Comparison of ENCODE assay signal across 20 cellular contexts in the genomic region with DNA sequence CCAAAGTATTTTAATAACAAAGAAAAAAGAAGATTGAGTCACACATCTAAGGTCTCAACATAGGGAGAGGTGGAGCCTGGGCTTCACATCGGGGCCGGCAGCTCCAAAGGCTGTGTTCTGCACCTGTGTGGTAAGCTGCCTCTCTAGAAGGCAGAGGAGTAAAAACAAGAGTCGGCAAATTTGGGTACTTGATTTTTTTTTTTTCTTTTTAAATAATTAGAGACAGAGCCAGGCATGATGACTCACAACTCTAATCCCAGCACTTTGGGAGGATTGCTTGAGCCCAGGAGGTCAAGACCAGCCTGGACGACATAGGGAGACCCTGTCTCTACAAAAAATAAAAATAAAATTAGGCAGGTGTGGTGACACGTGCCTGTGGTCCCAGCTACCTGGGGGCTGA. TPM values are rescaled to one million over a fixed set of nuclear protein-coding genes. Genes with fewer than 3 reads are reported as not detected.
DNase-seq lines count a peak whose midpoint lies in the region; ATAC-seq, FAIRE-seq and TF ChIP-seq lines count a peak whose summit lies in the region.
"Had no signal": no experiment of that assay in that cellular context is flagged by ENCODE, and none has a peak within 500 bp of the region (broad histone marks: within the 10 kb centered on the region; RNA-seq: fewer than 3 reads in every experiment).

No MANE protein-coding gene starts in this region.

- no TSS peak for BruUV-seq in PC-9 (replicated peaks; lab: Mats Ljungman, UMichigan)

- peaks cover 9% of the 10 kb centered on the region; the same call in 1 of the 2 replicates for H3K36me3 Mint-ChIP-seq in HFFc6 (ENCODE audit: low read depth)
- peaks cover 4% of the 10 kb centered on the region for H3K36me3 Mint-ChIP-seq in neural crest cell (ENCODE audit: low read depth)

- H3K9me2 ChIP-seq in PC-9 (ENCODE audit: insufficient read depth) = no peaks in the 10 kb centered on the region

- H3K4me1 Mint-ChIP-seq in HFFc6 (ENCODE audit: low read depth) (peaks cover 35% of the 10 kb centered on the region), neural crest cell (peaks cover 31% of the 10 kb centered on the region)

- H3K27ac Mint-ChIP-seq in HFFc6 (peak overlapping the region; percentile 72), neural crest cell (ENCODE audit: unreplicated experiment) (no peak overlapping the region)
- H3K27ac Mint-ChIP-seq: GM23338 had no signal

- H3K4me3 Mint-ChIP-seq in HFFc6 (no peak overlapping the region), neural crest cell (peak overlapping the region; percentile 65)
- H3K4me3 Mint-ChIP-seq: CD14-positive monocyte, GM23338 had no signal

- TF ChIP-seq CTCF in HFFc6 (IDR thresholded peaks at IDR 0.05) = no peak
- no peak for TF ChIP-seq CTCF in neural crest cell (conservative IDR thresholded peaks at IDR 0.05)
- no peak for TF ChIP-seq CTCF in PC-9 (conservative IDR thresholded peaks at IDR 0.05)

- no peaks in the 10 kb centered on the region for H3K27me3 ChIP-seq in BLaER1 treated with 17β-estradiol and CSF1 and Interleukin-3, amounts not matched to agents 10 nM and 100 nM
- no peaks in the 10 kb centered on the region for H3K27me3 ChIP-seq in PC-9 (ENCODE audit: insufficient read depth, low read depth)

- intact Hi-C loops in PC-9 (cut with micrococcal nuclease; ENCODE audit: unreplicated experiment) = no loop called here

- CTCF ChIA-PET in PC-9 (lab: Charles Lee) = no interaction called here

- no peak overlapping the region for H3K4me3 ChIP-seq in BLaER1 treated with 17β-estradiol and CSF1 and Interleukin-3, amounts not matched to agents 10 nM and 100 nM
- no peak overlapping the region for H3K4me3 ChIP-seq in PC-9
- H3K4me3 ChIP-seq: GM23338 had no signal

- no peak overlapping the region for H2AFZ ChIP-seq in PC-9
- H2AFZ ChIP-seq: GM23338 had no signal

- peaks cover 50% of the 10 kb centered on the region for H3K79me2 ChIP-seq in PC-9 (ENCODE audit: low read depth)

- no peaks in the 10 kb centered on the region for H3K27me3 Mint-ChIP-seq in HFFc6 (ENCODE audit: insufficient read depth)
- no peaks in the 10 kb centered on the region for H3K27me3 Mint-ChIP-seq in neural crest cell (ENCODE audit: low read depth)

- no peak for FAIRE-seq in HTR-8/SVneo (lab: Jason Lieb, UNC)

- H3K27ac ChIP-seq in BLaER1 treated with 17β-estradiol and CSF1 and Interleukin-3, amounts not matched to agents 10 nM and 100 nM = peak overlapping the region in 3 of 11 experiments; percentile 50 to 62 (median 54); a peak in 7 of 22 replicates
- H3K27ac ChIP-seq in cingulate gyrus (ENCODE audit: low read depth, low read length) = peak overlapping the region; percentile 100
- no peak overlapping the region for H3K27ac ChIP-seq in PC-9
- H3K27ac ChIP-seq: KMS-11 had no signal

- POLR2A ChIA-PET in PC-9 (lab: Charles Lee; ENCODE audit: unreplicated experiment) = interaction anchor here (0.7 kb wide), 1 partner anchor 1225 kb away, joined by 9 read pairs; no protein-coding TSS in a partner anchor

- no peak overlapping the region; a peak in 1 of 22 replicates for H3K4me2 ChIP-seq in BLaER1 treated with 17β-estradiol and CSF1 and Interleukin-3, amounts not matched to agents 10 nM and 100 nM
- no peak overlapping the region for H3K4me2 ChIP-seq in PC-9
- H3K4me2 ChIP-seq: GM23338, KMS-11 had no signal

- no peaks in the 10 kb centered on the region for H3K9me3 Mint-ChIP-seq in HFFc6
- H3K9me3 Mint-ChIP-seq in neural crest cell = no peaks in the 10 kb centered on the region
- H3K9me3 Mint-ChIP-seq: CD14-positive monocyte, GM23338 had no signal

- H3K9ac ChIP-seq in BLaER1 treated with 17β-estradiol and CSF1 and Interleukin-3, amounts not matched to agents 10 nM and 100 nM = peak overlapping the region in 6 of 11 experiments; percentile 13 to 52 (median 46); a peak in 5 of 22 replicates
- H3K9ac ChIP-seq: KMS-11 had no signal

- H3K36me3 ChIP-seq in BLaER1 treated with 17β-estradiol and CSF1 and Interleukin-3, amounts not matched to agents 10 nM and 100 nM = peaks cover 33 to 85% (median 77%) of the 10 kb centered on the region in 11 experiments
- no peaks in the 10 kb centered on the region; the same call in 1 of the 2 replicates for H3K36me3 ChIP-seq in PC-9 (ENCODE audit: low read depth)

- H4K20me1 ChIP-seq in BLaER1 treated with 17β-estradiol and CSF1 and Interleukin-3, amounts not matched to agents 10 nM and 100 nM = peaks cover 0 to 84% (median 62%) of the 10 kb centered on the region in 11 experiments; a peak in 19 of 22 replicates
- no peaks in the 10 kb centered on the region; the same call in 1 of the 2 replicates for H4K20me1 ChIP-seq in PC-9 (ENCODE audit: insufficient read depth)

- peaks cover 10 to 29% (median 18%) of the 10 kb centered on the region in 10 experiments for H3K4me1 ChIP-seq in BLaER1 treated with 17β-estradiol and CSF1 and Interleukin-3, amounts not matched to agents 10 nM and 100 nM
- H3K4me1 ChIP-seq in PC-9 (replicated peaks; ENCODE audit: insufficient read depth) = peaks cover 8% of the 10 kb centered on the region; the same call in 1 of the 2 replicates

- no peaks in the 10 kb centered on the region for H3K9me3 ChIP-seq in BLaER1 treated with 17β-estradiol and CSF1 and Interleukin-3, amounts not matched to agents 10 nM and 100 nM (replicated peaks in 1 of 11)
- H3K9me3 ChIP-seq in PC-9 (ENCODE audit: insufficient read depth, low read depth) = no peaks in the 10 kb centered on the region

- ATAC-seq in GM18870 (IDR thresholded peaks at IDR 0.05; ENCODE audit: unreplicated experiment) = no peak
- ATAC-seq: GM23338, PC-3 had no signal

- no peak for DNase-seq in HFFc6
- no peak for DNase-seq in neural crest cell (ENCODE audit: low read depth, low spot score)
- no peak for DNase-seq in DMS53 (lab: John Stamatoyannopoulos, UW)
- DNase-seq in HTR-8/SVneo (ENCODE audit: insufficient read length, low spot score) = no peak
- no peak for DNase-seq in PC-9
- DNase-seq: ACHN, AML-193, DMS79 treated with DMSO at 0.1 percent for 48 hours, GDM1, NCI-H1436, NCI-H1930, NCI-H226, NCI-H524, PC-3 had no signal

- peaks cover 10% of the 10 kb centered on the region; the same call in 1 of the 2 replicates for H3F3A ChIP-seq in PC-9 (ENCODE audit: insufficient read depth, low read depth)

RNA-seq across cellular contexts. Expression of a gene that starts 4.7 kb away (rescaled TPM):
- total RNA-seq in HFFc6 (2021; fragmentation: NEBNext Ultra II Directional; extraction: Animal tissue kit (Norgen Biotek cat#: 25700)) = 10 to 100 TPM; 63.8 to 75.5 (median 70.2) TPM
- total RNA-seq in neural crest cell = 69.9 and 73.2 TPM in 2 replicates
- total RNA-seq in PC-9 (2021) = 98.1 and 101 TPM in 2 replicates

RNA-seq across cellular contexts. Expression of a gene that starts 35.5 kb away (rescaled TPM):
- 10 to 100 TPM; 21.1 to 31.1 (median 23.2) TPM for total RNA-seq in HFFc6 (2021; fragmentation: NEBNext Ultra II Directional; extraction: Animal tissue kit (Norgen Biotek cat#: 25700))
- total RNA-seq in neural crest cell = 43.0 and 45.6 TPM in 2 replicates
- total RNA-seq in PC-9 (2021) = 27.3 and 30.4 TPM in 2 replicates

RNA-seq across cellular contexts. Expression of a gene that starts 44.8 kb away (rescaled TPM):
- 100 to 1,000 TPM; 125 to 172 (median 136) TPM for total RNA-seq in HFFc6 (2021; fragmentation: NEBNext Ultra II Directional; extraction: Animal tissue kit (Norgen Biotek cat#: 25700))
- 49.7 and 56.4 TPM in 2 replicates for total RNA-seq in neural crest cell
- total RNA-seq in PC-9 (2021) = 87.2 and 111 TPM in 2 replicates

RNA-seq across cellular contexts. Expression of a gene that starts 53.2 kb away (rescaled TPM):
- total RNA-seq in HFFc6 (2021; fragmentation: NEBNext Ultra II Directional; extraction: Animal tissue kit (Norgen Biotek cat#: 25700)) = 10 to 100 TPM; 29.8 to 33.3 (median 31.3) TPM
- total RNA-seq in neural crest cell (50.8 and 51.0 TPM in 2 replicates), PC-9 (2021) (81.8 and 89.5 TPM in 2 replicates)

RNA-seq across cellular contexts. Expression of a gene that starts 53.6 kb away (rescaled TPM):
- 10 to 100 TPM; 27.0 to 38.5 (median 34.3) TPM for total RNA-seq in HFFc6 (2021; fragmentation: NEBNext Ultra II Directional; extraction: Animal tissue kit (Norgen Biotek cat#: 25700))
- total RNA-seq in neural crest cell (33.4 and 35.0 TPM in 2 replicates), PC-9 (2021) (47.6 and 62.1 TPM in 2 replicates)
